12 cellular contexts compared by ENCODE assay signal in the genomic region with DNA sequence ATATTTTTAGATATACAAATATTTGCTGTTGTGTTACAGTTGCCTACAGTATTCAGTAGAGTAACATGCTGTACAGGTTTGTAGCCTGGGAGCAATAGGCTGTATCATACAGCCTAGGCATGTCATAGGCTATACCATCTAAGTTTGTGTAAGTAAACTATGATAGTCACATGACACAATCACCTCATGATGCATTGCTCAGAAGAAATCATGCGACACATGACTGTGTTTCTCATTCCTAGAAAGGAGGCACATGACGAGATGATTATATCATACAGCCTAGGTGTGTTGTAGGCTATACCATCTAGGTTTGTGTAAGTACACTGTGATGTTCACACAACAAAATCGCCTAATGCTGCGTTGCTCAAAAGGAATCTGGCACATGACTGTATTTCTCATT.
"Had no signal": no experiment of that assay in that cellular context is flagged by ENCODE, and none has a peak within 500 bp of the region (broad histone marks: within the 10 kb centered on the region; RNA-seq: fewer than 3 reads in every experiment).

No MANE protein-coding gene starts in this region.

- H3K27ac ChIP-seq: adrenal gland, heart right ventricle had no signal

- ATAC-seq: heart right ventricle had no signal

- H3K4me1 ChIP-seq: adrenal gland, heart right ventricle had no signal

- FAIRE-seq: kidney had no signal

- H3K9me3 ChIP-seq: adrenal gland, heart right ventricle had no signal

- H3K4me3 ChIP-seq: adrenal gland, heart right ventricle had no signal

- H3K27me3 ChIP-seq: adrenal gland, heart right ventricle had no signal

- H3K36me3 ChIP-seq: adrenal gland had no signal

- DNase-seq: activated CD4-positive, alpha-beta T cell treated with anti-CD3 and anti-CD28 coated beads, Interleukin-2, amount 10 ng/mL, durations not matched to agents 7 days and 5 days; activated CD8-positive, alpha-beta memory T cell treated with anti-CD3 and anti-CD28 coated beads for 24 hours; activated naive CD4-positive, alpha-beta T cell treated with anti-CD3 and anti-CD28 coated beads, Interleukin-2, amount 50 U/mL, for 16 hours; adrenal gland; cerebellar nuclear complex; dermis blood vessel endothelial cell; foreskin fibroblast; heart right ventricle; kidney; retina; stimulated activated CD4-positive, alpha-beta T cell treated with anti-CD3 and anti-CD28 coated beads, Interleukin-15, amount 100 ng/mL, for 24 hours; stimulated activated CD4-positive, alpha-beta T cell treated with anti-CD3 and anti-CD28 coated beads, Interleukin-4, amount 100 ng/mL, for 4 hours had no signal
